Comparison of ENCODE assay signal across 33 cellular contexts in genomic region chr6:33731035-33731434, GRCh38. TPM values are rescaled to one million over a fixed set of nuclear protein-coding genes. Genes with fewer than 3 reads are reported as not detected.
A peak's percentile ranks its signal among the peaks of the same experiment; 100 is the strongest.
DNase-seq lines count a peak whose midpoint lies in the region; ATAC-seq, FAIRE-seq and TF ChIP-seq lines count a peak whose summit lies in the region.
"Had no signal": no experiment of that assay in that cellular context is flagged by ENCODE, and none has a peak within 500 bp of the region (broad histone marks: within the 10 kb centered on the region; RNA-seq: fewer than 3 reads in every experiment).

No MANE protein-coding gene starts in this region.

- H3K36me3 Mint-ChIP-seq in MCF 10A (ENCODE audit: insufficient read depth, unreplicated experiment) (peaks cover 4% of the 10 kb centered on the region), neural progenitor cell (no peaks in the 10 kb centered on the region)
- H3K36me3 Mint-ChIP-seq: activated CD4-positive, alpha-beta memory T cell treated with anti-CD3 and anti-CD28 coated beads for 36 hours; natural killer cell treated with Interleukin-12 subunit alpha and Interleukin-12 subunit beta and Interleukin-15 and Interleukin-18, amount 100 ng/mL, for 72 hours had no signal

- H3F3A ChIP-seq in neural progenitor cell (ENCODE audit: low read depth) = peaks cover 4% of the 10 kb centered on the region

- TF ChIP-seq RAD21 in GM12878 (IDR thresholded peaks at IDR 0.05; ENCODE audit: insufficient read depth, low read depth, low read length) = no peak

- in situ Hi-C loops in GM12878 (cut with MboI) = no loop called here

- H3K27me3 Mint-ChIP-seq in MCF 10A (ENCODE audit: insufficient read depth, unreplicated experiment) = no peaks in the 10 kb centered on the region
- H3K27me3 Mint-ChIP-seq in neural progenitor cell (ENCODE audit: insufficient read depth, low read depth) = peaks cover 10% of the 10 kb centered on the region
- H3K27me3 Mint-ChIP-seq: activated CD4-positive, alpha-beta memory T cell treated with anti-CD3 and anti-CD28 coated beads for 36 hours had no signal

- H3K4me3 Mint-ChIP-seq in MCF 10A (ENCODE audit: unreplicated experiment) (no peak overlapping the region), neural progenitor cell (peak overlapping the region; percentile 13)
- H3K4me3 Mint-ChIP-seq: activated CD4-positive, alpha-beta memory T cell treated with anti-CD3 and anti-CD28 coated beads for 36 hours; activated T-cell treated with anti-CD3 and anti-CD28 coated beads, Interleukin-2, amount 50 U/mL, for 72 hours; dendritic cell treated with granulocyte-macrophage colony-stimulating factor and Interleukin-4, amounts not matched to agents 40 ng/mL and 50 ng/mL, for 4 days; natural killer cell treated with Interleukin-12 subunit alpha and Interleukin-12 subunit beta and Interleukin-15 and Interleukin-18, amount 100 ng/mL, for 72 hours; T-helper 17 cell had no signal

- ATAC-seq in GM12878 = no peak
- no peak for ATAC-seq in GM19023 (IDR thresholded peaks at IDR 0.05; ENCODE audit: unreplicated experiment)
- ATAC-seq in HG02852 (IDR thresholded peaks at IDR 0.05; ENCODE audit: unreplicated experiment) = no peak
- ATAC-seq: activated T-cell treated with anti-CD3 and anti-CD28 coated beads, Interleukin-2, amount 50 U/mL, for 72 hours; esophagus mucosa; natural killer cell treated with Interleukin-12 subunit alpha and Interleukin-12 subunit beta and Interleukin-15 and Interleukin-18, amount 100 ng/mL, for 72 hours; T-helper 17 cell had no signal

- RAD21 ChIA-PET in GM12878 (lab: Charles Lee; ENCODE audit: unreplicated experiment) = no interaction called here

- POLR2A ChIA-PET in MCF 10A (lab: Yijun Ruan, JAX) = no interaction called here
- POLR2A ChIA-PET in GM12878 (lab: Charles Lee) = no interaction called here

- H3K4me1 Mint-ChIP-seq in MCF 10A (ENCODE audit: insufficient read depth, unreplicated experiment) = no peaks in the 10 kb centered on the region
- peaks cover 22% of the 10 kb centered on the region for H3K4me1 Mint-ChIP-seq in neural progenitor cell

- TF ChIP-seq CTCF in breast epithelium (IDR thresholded peaks at IDR 0.05) = no peak
- no peak for TF ChIP-seq CTCF in MCF 10A (IDR thresholded peaks at IDR 0.05; ENCODE audit: unreplicated experiment)
- no peak for TF ChIP-seq CTCF in GM12878 (IDR thresholded peaks at IDR 0.05 in 2 of 3, conservative IDR thresholded peaks at IDR 0.05 in 1 of 3; ENCODE audit: control insufficient read depth in 2 of 3, extremely low read depth in 1 of 3, insufficient read depth in 1 of 3, low read depth in 3 of 3, low read length in 3 of 3)
- TF ChIP-seq CTCF in neural progenitor cell (IDR thresholded peaks at IDR 0.05) = no peak
- TF ChIP-seq CTCF in thyroid gland (IDR thresholded peaks at IDR 0.05) = no peak

- no peak overlapping the region for H3K4me3 ChIP-seq in breast epithelium
- H3K4me3 ChIP-seq in GM12878 = no peak overlapping the region
- H3K4me3 ChIP-seq in neural progenitor cell = no peak overlapping the region
- no peak overlapping the region for H3K4me3 ChIP-seq in thyroid gland (replicated peaks in 1 of 3)
- H3K4me3 ChIP-seq: spleen, stomach, tibial artery had no signal

- H3K9me3 Mint-ChIP-seq in MCF 10A (ENCODE audit: unreplicated experiment) = no peaks in the 10 kb centered on the region
- no peaks in the 10 kb centered on the region for H3K9me3 Mint-ChIP-seq in neural progenitor cell
- H3K9me3 Mint-ChIP-seq: activated CD4-positive, alpha-beta memory T cell treated with anti-CD3 and anti-CD28 coated beads for 36 hours; activated T-cell treated with anti-CD3 and anti-CD28 coated beads, Interleukin-2, amount 50 U/mL, for 72 hours; dendritic cell treated with granulocyte-macrophage colony-stimulating factor and Interleukin-4, amounts not matched to agents 40 ng/mL and 50 ng/mL, for 4 days; natural killer cell treated with Interleukin-12 subunit alpha and Interleukin-12 subunit beta and Interleukin-15 and Interleukin-18, amount 100 ng/mL, for 72 hours had no signal

- no peak for TF ChIP-seq EP300 in GM12878 (IDR thresholded peaks at IDR 0.05; ENCODE audit: borderline replicate concordance in 1 of 2, control insufficient read depth in 1 of 2, low read depth in 2 of 2, low read length in 2 of 2)

- H3K27ac ChIP-seq in breast epithelium (peak overlapping the region; percentile 80 to 84), GM12878 (ENCODE audit: control insufficient read depth, insufficient read depth) (no peak overlapping the region), neural progenitor cell (no peak overlapping the region), thyroid gland (peak overlapping the region; percentile 66 to 90 (median 70))
- H3K27ac ChIP-seq: spleen, tibial artery had no signal

- H3K4me2 ChIP-seq in GM12878 (ENCODE audit: control insufficient read depth, insufficient read depth) = no peak overlapping the region
- H3K4me2 ChIP-seq in neural progenitor cell = no peak overlapping the region

- H3K9me3 ChIP-seq in breast epithelium (no peaks in the 10 kb centered on the region), GM12878 (replicated peaks; ENCODE audit: control insufficient read depth, insufficient read depth, low read length) (no peaks in the 10 kb centered on the region), neural progenitor cell (ENCODE audit: low read depth) (no peaks in the 10 kb centered on the region), thyroid gland (no peaks in the 10 kb centered on the region)
- H3K9me3 ChIP-seq: spleen, stomach, tibial artery had no signal

- H3K79me2 ChIP-seq in GM12878 (ENCODE audit: control insufficient read depth, insufficient read depth, low read length) (no peaks in the 10 kb centered on the region), neural progenitor cell (ENCODE audit: low read depth) (no peaks in the 10 kb centered on the region)

- intact Hi-C loops in breast epithelium (cut with DNase I; ENCODE audit: low total_unique reads) (loop anchor here (5.0 kb wide), 1 partner anchor 486 kb away; no protein-coding TSS in a partner anchor), MCF 10A (cut with micrococcal nuclease) (no loop called here), GM12878 (cut with micrococcal nuclease; ENCODE audit: unreplicated experiment) (no loop called here), thyroid gland (cut with DNase I) (no loop called here)

- FAIRE-seq in GM12878 (lab: Jason Lieb, UNC) = no peak

- SMC1A ChIA-PET in GM12878 (lab: Charles Lee; ENCODE audit: uncharacterized antibody, unreplicated experiment) = no interaction called here

- H4K20me1 ChIP-seq in GM12878 (ENCODE audit: control insufficient read depth, insufficient read depth) (no peaks in the 10 kb centered on the region; the same call in 1 of the 2 replicates), neural progenitor cell (ENCODE audit: low read depth) (no peaks in the 10 kb centered on the region)

- TF ChIP-seq POLR2A in breast epithelium (IDR thresholded peaks at IDR 0.05) (no peak), GM12878 (IDR thresholded peaks at IDR 0.05; ENCODE audit: low read depth, low read length) (no peak), thyroid gland (IDR thresholded peaks at IDR 0.05) (no peak)

- H3K36me3 ChIP-seq in breast epithelium (no peaks in the 10 kb centered on the region), GM12878 (ENCODE audit: control insufficient read depth in 2 of 2, insufficient read depth in 2 of 2, low read length in 1 of 2) (no peaks in the 10 kb centered on the region), neural progenitor cell (no peaks in the 10 kb centered on the region), thyroid gland (peaks cover 9 to 17% of the 10 kb centered on the region in 2 donors)
- H3K36me3 ChIP-seq: tibial artery had no signal

- H3K27ac Mint-ChIP-seq in MCF 10A (ENCODE audit: low read depth, unreplicated experiment) (no peak overlapping the region), neural progenitor cell (peak overlapping the region; percentile 96)
- H3K27ac Mint-ChIP-seq: activated CD4-positive, alpha-beta memory T cell treated with anti-CD3 and anti-CD28 coated beads for 36 hours; activated T-cell treated with anti-CD3 and anti-CD28 coated beads, Interleukin-2, amount 50 U/mL, for 72 hours; dendritic cell treated with granulocyte-macrophage colony-stimulating factor and Interleukin-4, amounts not matched to agents 40 ng/mL and 50 ng/mL, for 4 days; natural killer cell treated with Interleukin-12 subunit alpha and Interleukin-12 subunit beta and Interleukin-15 and Interleukin-18, amount 100 ng/mL, for 72 hours had no signal

- H3K27me3 ChIP-seq in breast epithelium = no peaks in the 10 kb centered on the region
- peaks cover 0 to 7% of the 10 kb centered on the region in 2 experiments; a peak in 1 of 4 replicates for H3K27me3 ChIP-seq in GM12878 (replicated peaks in 1 of 2; ENCODE audit: control insufficient read depth in 2 of 2, insufficient read depth in 2 of 2, low read length in 1 of 2)
- H3K27me3 ChIP-seq in neural progenitor cell = no peaks in the 10 kb centered on the region
- no peaks in the 10 kb centered on the region for H3K27me3 ChIP-seq in thyroid gland
- H3K27me3 ChIP-seq: spleen, stomach, tibial artery had no signal

- CTCF ChIA-PET in MCF 10A (lab: Yijun Ruan, JAX) (interaction anchor here (1.6 kb wide), 1 partner anchor 15 kb away, joined by 6 read pairs; no protein-coding TSS in a partner anchor), GM12878 (lab: Yijun Ruan, JAX) (interaction anchor here (1.4 to 1.7 kb wide), 2 partner anchors 11 to 13 kb away, joined by 4 read pairs; no protein-coding TSS in a partner anchor)

- BruUV-seq in MCF 10A (replicated peaks; lab: Mats Ljungman, UMichigan) (no TSS peak), GM12878 (replicated peaks; lab: Mats Ljungman, UMichigan) (no TSS peak)

- no peak for DNase-seq in breast epithelium (ENCODE audit: low spot score in 2 of 2)
- DNase-seq in MCF 10A (ENCODE audit: unreplicated experiment) = no peak
- DNase-seq in GM12878 (ENCODE audit: low read depth, low spot score) = no peak
- DNase-seq in neural progenitor cell (ENCODE audit: low spot score) = no peak
- DNase-seq in thyroid gland = no peak
- no peak for DNase-seq in pons (ENCODE audit: low spot score)
- DNase-seq: 8988T; activated CD4-positive, alpha-beta memory T cell treated with anti-CD3 and anti-CD28 coated beads for 36 hours; activated CD4-positive, CD25-positive, alpha-beta regulatory T cell treated with anti-CD3 and anti-CD28 coated beads, Interleukin-2, amount 50 U/mL, for 72 hours; activated naive CD4-positive, alpha-beta T cell treated with Interleukin-2 at 50 U/mL for 16 hours; activated T-cell treated with anti-CD3 and anti-CD28 coated beads, Interleukin-2, amount 50 U/mL, for 72 hours; central memory CD4-positive, alpha-beta T cell; DND-41; foreskin fibroblast; head of caudate nucleus; kidney glomerular epithelial cell; NCI-H1092; NCI-H1930; NCI-H524; PC-3; SHP77; spleen; stimulated activated CD4-positive, alpha-beta T cell treated with anti-CD3 and anti-CD28 coated beads, Interleukin-2, amount 100 ng/mL, for 24 hours; stimulated activated CD8-positive, alpha-beta memory T cell treated with anti-CD3 and anti-CD28 coated beads, Interleukin-4, amount 100 ng/mL, for 48 hours; stomach; T-helper 17 cell; tibial artery had no signal

- WGBS in GM12878 (ENCODE audit: insufficient coverage, insufficient replicate concordance, low lambda C conversion rate, missing lambda C conversion rate) = 18% methylated on average over 7 of the region's 7 CpGs
- WGBS in thyroid gland, 2 donors = 82 to 93% methylated on average over 5 to 6 of the region's 7 CpGs

- no peak overlapping the region for H3K9ac ChIP-seq in GM12878 (ENCODE audit: control insufficient read depth, insufficient read depth, low read length)
- no peak overlapping the region for H3K9ac ChIP-seq in neural progenitor cell

- H3K4me1 ChIP-seq in breast epithelium (peaks cover 0 to 26% of the 10 kb centered on the region in 2 donors), GM12878 (ENCODE audit: control insufficient read depth, insufficient read depth, low read length) (no peaks in the 10 kb centered on the region), neural progenitor cell (peaks cover 4% of the 10 kb centered on the region), thyroid gland (peaks cover 44 to 46% of the 10 kb centered on the region in 2 donors)
- H3K4me1 ChIP-seq: tibial artery had no signal

- H2AFZ ChIP-seq in GM12878 (ENCODE audit: control insufficient read depth, low read depth, low read length) = no peak overlapping the region
- H2AFZ ChIP-seq in neural progenitor cell (replicated peaks) = no peak overlapping the region

RNA-seq across cellular contexts. Expression of gene IP6K3, which starts 15.7 kb away (rescaled TPM):
- total RNA-seq in breast epithelium (1 to 10 TPM in 1 of 3 donors, under 1 TPM in 2; 0.15 to 4.2 (median 0.66) TPM), MCF 10A (2022) (0.25 and 1.7 TPM in 2 replicates), GM12878 (2014; rRNA removed) (not detected in 2 replicates), GM12878 (2014; rRNA removed; fragmentation: Illumina TruSeq; extraction: Trizol) (not detected in 2 replicates), GM12878 (2021) (not detected in 2 replicates), neural progenitor cell (ENCODE audit: low replicate concordance) (2.9 and 4.6 TPM in 2 replicates), thyroid gland (10 to 100 TPM in 3 of 4 donors, 1 to 10 TPM in 1; 7.9 to 20.5 (median 17.1) TPM)
- not detected in 2 replicates for total RNA-seq in GM12878 (2013; cell fraction: nucleolus; rRNA removed)
- polyA plus RNA-seq in GM12878 (2011; ENCODE audit: low read depth) = not detected
- polyA plus RNA-seq in GM12878 (2011; rRNA removed) (0.15 TPM in 1 of 2 replicates, not detected in the other), GM12878 (2014; fragmentation: Illumina TruSeq; extraction: Trizol) (not detected in 2 replicates), GM12878 (2014; fragmentation: Nextera tagmentation; extraction: Ambion mirVana) (under 1 TPM in 1 of 2 experiments, not detected in 1; 0.02 TPM), GM12878 (2014; rRNA removed) (not detected in 2 replicates), GM12878 (2016; fragmentation: Nextera tagmentation; extraction: Ambion mirVana) (under 1 TPM in 1 of 2 experiments, not detected in 1; 0.09 TPM)
- polyA plus RNA-seq in GM12878 (2011; cell fraction: cytosol; rRNA removed) = 0.01 TPM in 1 of 2 replicates, not detected in the other
- polyA plus RNA-seq in GM12878 (2011; cell fraction: nucleus; rRNA removed) = not detected in 2 replicates
- polyA plus RNA-seq in GM12878 (2012) = not detected in 2 replicates
- not detected in 2 replicates for polyA minus RNA-seq in GM12878 (2011; rRNA and poly(A)+ RNA removed)
- polyA minus RNA-seq in GM12878 (2011; cell fraction: cytosol; rRNA and poly(A)+ RNA removed) = not detected in 2 replicates
- not detected in 2 replicates for polyA minus RNA-seq in GM12878 (2011; cell fraction: nucleus; rRNA and poly(A)+ RNA removed)
- total RNA-seq: activated CD4-positive, alpha-beta memory T cell treated with anti-CD3 and anti-CD28 coated beads for 36 hours; activated T-cell treated with anti-CD3 and anti-CD28 coated beads, Interleukin-2, amount 50 U/mL, for 72 hours; HT1080; natural killer cell treated with Interleukin-12 subunit alpha and Interleukin-12 subunit beta and Interleukin-15 and Interleukin-18, amount 100 ng/mL, for 72 hours; PC-3; T-helper 17 cell had no signal

RNA-seq across cellular contexts. Expression of gene UQCC2, which starts 19.5 kb away (rescaled TPM):
- total RNA-seq in breast epithelium (10 to 100 TPM in 2 of 3 donors, 1 to 10 TPM in 1; 9.9 to 19.7 (median 19.6) TPM), MCF 10A (2022) (122 and 147 TPM in 2 replicates), GM12878 (2014; rRNA removed) (40.6 and 44.0 TPM in 2 replicates), GM12878 (2014; rRNA removed; fragmentation: Illumina TruSeq; extraction: Trizol) (54.5 and 60.1 TPM in 2 replicates), GM12878 (2021) (80.6 and 90.2 TPM in 2 replicates), neural progenitor cell (ENCODE audit: low replicate concordance) (47.7 and 95.9 TPM in 2 replicates), thyroid gland (10 to 100 TPM; 21.1 to 74.7 (median 32.7) TPM)
- 12.7 and 13.3 TPM in 2 replicates for total RNA-seq in GM12878 (2013; cell fraction: nucleolus; rRNA removed)
- polyA plus RNA-seq in GM12878 (2011; ENCODE audit: low read depth) = 7.9 TPM
- polyA plus RNA-seq in GM12878 (2011; rRNA removed) (37.1 and 44.3 TPM in 2 replicates), GM12878 (2014; fragmentation: Illumina TruSeq; extraction: Trizol) (27.3 and 61.8 TPM in 2 replicates), GM12878 (2014; fragmentation: Nextera tagmentation; extraction: Ambion mirVana) (100 to 1,000 TPM; 433 to 478 TPM), GM12878 (2014; rRNA removed) (43.5 and 44.2 TPM in 2 replicates), GM12878 (2016; fragmentation: Nextera tagmentation; extraction: Ambion mirVana) (100 to 1,000 TPM; 206 to 230 TPM)
- 12.9 and 21.3 TPM in 2 replicates for polyA plus RNA-seq in GM12878 (2011; cell fraction: cytosol; rRNA removed)
- polyA plus RNA-seq in GM12878 (2011; cell fraction: nucleus; rRNA removed) = 11.8 and 18.5 TPM in 2 replicates
- polyA plus RNA-seq in GM12878 (2012) = 56.3 and 86.6 TPM in 2 replicates
- polyA minus RNA-seq in GM12878 (2011; rRNA and poly(A)+ RNA removed) = 6.4 and 8.3 TPM in 2 replicates
- 7.2 and 16.2 TPM in 2 replicates for polyA minus RNA-seq in GM12878 (2011; cell fraction: cytosol; rRNA and poly(A)+ RNA removed)
- polyA minus RNA-seq in GM12878 (2011; cell fraction: nucleus; rRNA and poly(A)+ RNA removed) = 4.1 and 5.9 TPM in 2 replicates

RNA-seq across cellular contexts. Expression of gene LEMD2, which starts 57.9 kb away (rescaled TPM):
- total RNA-seq in breast epithelium = 10 to 100 TPM; 42.2 to 69.1 (median 59.0) TPM
- total RNA-seq in MCF 10A (2022) = 70.5 and 79.2 TPM in 2 replicates
- total RNA-seq in GM12878 (2013; cell fraction: nucleolus; rRNA removed) = 70.2 and 77.1 TPM in 2 replicates
- 25.8 and 26.5 TPM in 2 replicates for total RNA-seq in GM12878 (2014; rRNA removed)
- 23.0 and 25.8 TPM in 2 replicates for total RNA-seq in GM12878 (2014; rRNA removed; fragmentation: Illumina TruSeq; extraction: Trizol)
- total RNA-seq in GM12878 (2021) = 30.4 and 35.2 TPM in 2 replicates
- polyA plus RNA-seq in GM12878 (2011; ENCODE audit: low read depth) = 15.5 TPM
- 47.1 and 50.1 TPM in 2 replicates for polyA plus RNA-seq in GM12878 (2011; rRNA removed)
- 29.2 and 32.0 TPM in 2 replicates for polyA plus RNA-seq in GM12878 (2011; cell fraction: cytosol; rRNA removed)
- 125 and 133 TPM in 2 replicates for polyA plus RNA-seq in GM12878 (2011; cell fraction: nucleus; rRNA removed)
- polyA plus RNA-seq in GM12878 (2012) = 24.8 and 24.9 TPM in 2 replicates
- polyA plus RNA-seq in GM12878 (2014; fragmentation: Illumina TruSeq; extraction: Trizol) = 13.5 and 22.6 TPM in 2 replicates
- polyA plus RNA-seq in GM12878 (2014; fragmentation: Nextera tagmentation; extraction: Ambion mirVana) = 1 to 10 TPM in 1 of 2 experiments, under 1 TPM in 1; 0.45 to 1.2 TPM
- polyA plus RNA-seq in GM12878 (2014; rRNA removed) = 30.0 and 33.8 TPM in 2 replicates
- polyA plus RNA-seq in GM12878 (2016; fragmentation: Nextera tagmentation; extraction: Ambion mirVana) = 10 to 100 TPM in 1 of 2 experiments, 1 to 10 TPM in 1; 5.9 to 14.0 TPM
- 20.0 and 35.0 TPM in 2 replicates for polyA minus RNA-seq in GM12878 (2011; rRNA and poly(A)+ RNA removed)
- polyA minus RNA-seq in GM12878 (2011; cell fraction: cytosol; rRNA and poly(A)+ RNA removed) = 11.6 TPM in 2 replicates
- 51.3 and 64.4 TPM in 2 replicates for polyA minus RNA-seq in GM12878 (2011; cell fraction: nucleus; rRNA and poly(A)+ RNA removed)
- 31.8 and 53.4 TPM in 2 replicates for total RNA-seq in neural progenitor cell (ENCODE audit: low replicate concordance)
- 10 to 100 TPM; 50.0 to 76.6 (median 64.6) TPM for total RNA-seq in thyroid gland

Comparison
In these comparisons a context has a peak if more than half of its experiments do, and no peak if none do; other contexts are left out.
1. H3K27ac ChIP-seq: peak in breast epithelium (2 of 2) and thyroid gland (3 of 3); none in GM12878 (single experiment) and neural progenitor cell (single experiment).